In genomic region chr1:19178734-19179398, GRCh38 we compare ENCODE assay signal across 2 cellular contexts.
TF ChIP-seq lines count a peak whose summit lies in the region.

No MANE protein-coding gene starts in this region.

TF ChIP-seq in liver, 16 proteins besides CTCF, POLR2A, EP300 and RAD21:
- peak; percentile 31 for TF ChIP-seq HNF4G (IDR thresholded peaks at IDR 0.05)
- peak; percentile 55 for TF ChIP-seq SP1 (IDR thresholded peaks at IDR 0.05)
- peak; percentile 10 for TF ChIP-seq NR2F2 (IDR thresholded peaks at IDR 0.05)
- TF ChIP-seq RXRA (IDR thresholded peaks at IDR 0.05), result peak; percentile 44 to 53
- peak; percentile 65 to 67 for TF ChIP-seq HNF4A (conservative IDR thresholded peaks at IDR 0.05)
- TF ChIP-seq GABPA (IDR thresholded peaks at IDR 0.05 in 1 of 2, conservative IDR thresholded peaks at IDR 0.05 in 1 of 2), result peak in 1 of 2 donors; percentile 18
- no peak for TF ChIP-seq MAX (IDR thresholded peaks at IDR 0.05)
- TF ChIP-seq YY1 (IDR thresholded peaks at IDR 0.05), result peak; percentile 13
- no peak for TF ChIP-seq TAF1 (conservative IDR thresholded peaks at IDR 0.05)

TF ChIP-seq in HepG2, 621 proteins besides CTCF, POLR2A, EP300 and RAD21:
- TF ChIP-seq PHF8 (CRISPR knock-in tag; IDR thresholded peaks at IDR 0.05) (no peak), PHF20 (CRISPR knock-in tag; IDR thresholded peaks at IDR 0.05) (no peak), REL (CRISPR knock-in tag; conservative IDR thresholded peaks at IDR 0.05) (no peak), GMEB2 (CRISPR knock-in tag; IDR thresholded peaks at IDR 0.05; ENCODE audit: low read depth) (no peak), HCFC1 (IDR thresholded peaks at IDR 0.05; ENCODE audit: low read depth, low read length) (no peak), NFIC (IDR thresholded peaks at IDR 0.05; ENCODE audit: low read length) (no peak), ZNF280D (CRISPR knock-in tag; IDR thresholded peaks at IDR 0.05) (no peak), ZMAT3 (CRISPR knock-in tag; conservative IDR thresholded peaks at IDR 0.05) (no peak)
